Comparison of ENCODE assay signal across 22 cellular contexts in the genomic region with DNA sequence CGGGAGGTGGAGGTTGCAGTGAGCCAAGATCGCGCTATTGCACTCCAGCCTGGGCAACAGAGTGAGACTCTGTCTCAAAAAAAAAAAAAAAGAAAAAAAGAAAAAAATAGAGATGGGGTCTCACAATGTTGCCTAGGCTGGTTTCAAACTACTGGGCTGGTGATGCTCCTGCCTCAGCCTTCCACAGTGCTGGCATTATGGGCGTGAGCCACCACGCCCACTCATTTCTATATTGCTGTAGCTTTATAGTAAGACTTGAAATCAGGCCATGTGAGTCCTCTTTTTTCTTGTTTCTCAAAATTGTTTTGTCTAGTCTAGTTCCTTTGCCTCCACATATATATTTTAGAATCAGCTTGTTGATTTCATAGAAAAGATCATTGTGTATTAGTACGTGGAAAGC. TPM values are rescaled to one million over a fixed set of nuclear protein-coding genes. Genes with fewer than 3 reads are reported as not detected.
A peak's percentile ranks its signal among the peaks of the same experiment; 100 is the strongest.
DNase-seq lines count a peak whose midpoint lies in the region; ATAC-seq, FAIRE-seq and TF ChIP-seq lines count a peak whose summit lies in the region.
"Had no signal": no experiment of that assay in that cellular context is flagged by ENCODE, and none has a peak within 500 bp of the region (broad histone marks: within the 10 kb centered on the region; RNA-seq: fewer than 3 reads in every experiment).

No MANE protein-coding gene starts in this region.

- DNase-seq in HCT116 (ENCODE audit: low read depth, low spot score) (no peak), hepatocyte (ENCODE audit: low spot score) (no peak), small intestine (peak; percentile 41), Caco-2 (no peak), epidermal melanocyte (ENCODE audit: insufficient read length, low spot score) (no peak)
- DNase-seq: activated CD4-positive, alpha-beta T cell treated with anti-CD3 and anti-CD28 coated beads, Interleukin-2, amount 50 U/mL, for 48 hours; activated naive CD4-positive, alpha-beta T cell treated with Interleukin-2 at 50 U/mL for 16 hours; DMS79; HCEC 1CT; heart left ventricle; left lung; NCI-H146; NCI-H526; nucleus accumbens; stimulated activated naive CD8-positive, alpha-beta T cell treated with anti-CD3 and anti-CD28 coated beads, Interleukin-15, Interleukin-2, amounts not matched to agents 100 U/mL and 50 U/mL, for 24 hours had no signal

- no peak overlapping the region for H3K4me3 ChIP-seq in BLaER1
- H3K4me3 ChIP-seq in HCT116 (replicated peaks in 1 of 2; ENCODE audit: low read depth in 1 of 2, low read length in 2 of 2), result no peak overlapping the region
- H3K4me3 ChIP-seq in hepatocyte, result no peak overlapping the region
- no peak overlapping the region for H3K4me3 ChIP-seq in small intestine (ENCODE audit: low read depth in 1 of 2, low read length in 2 of 2)
- H3K4me3 ChIP-seq in Caco-2 (ENCODE audit: low read depth, low read length), result no peak overlapping the region
- H3K4me3 ChIP-seq: breast epithelium, heart left ventricle, left lung, SK-N-MC, smooth muscle cell, tibial nerve had no signal

- no peaks in the 10 kb centered on the region for H3K9me3 Mint-ChIP-seq in Caco-2 (ENCODE audit: unreplicated experiment)

- H3K4me1 Mint-ChIP-seq in Caco-2 (ENCODE audit: low read depth, unreplicated experiment), result no peaks in the 10 kb centered on the region

- no peak for TF ChIP-seq CTCF in HCT116 (IDR thresholded peaks at IDR 0.05 in 2 of 3, conservative IDR thresholded peaks at IDR 0.05 in 1 of 3; ENCODE audit: borderline replicate concordance in 1 of 3, insufficient read depth in 1 of 3, low read depth in 2 of 3, low read length in 2 of 3)
- TF ChIP-seq CTCF in hepatocyte (IDR thresholded peaks at IDR 0.05; ENCODE audit: poor library complexity), result no peak
- TF ChIP-seq CTCF in Caco-2 (IDR thresholded peaks at IDR 0.05; ENCODE audit: insufficient read depth in 1 of 2, low read depth in 1 of 2, low read length in 1 of 2, severe bottlenecking in 1 of 2, unreplicated experiment in 1 of 2), result no peak

- H3K27ac Mint-ChIP-seq in Caco-2 (ENCODE audit: unreplicated experiment), result no peak overlapping the region

- FAIRE-seq in small intestine (lab: Jason Lieb, UNC), result no peak

- peak overlapping the region; percentile 61 for H3K27ac ChIP-seq in BLaER1
- H3K27ac ChIP-seq in HCT116 (ENCODE audit: low read depth, low read length), result peak overlapping the region; percentile 34; the same call in 1 of the 2 replicates
- peak overlapping the region; percentile 23 for H3K27ac ChIP-seq in hepatocyte
- H3K27ac ChIP-seq in small intestine (ENCODE audit: low read depth in 1 of 2, low read length in 1 of 2), result no peak overlapping the region
- H3K27ac ChIP-seq: breast epithelium, SK-N-MC, tibial nerve, VCaP had no signal

- H4K20me1 ChIP-seq in BLaER1, result peaks cover 15% of the 10 kb centered on the region
- no peaks in the 10 kb centered on the region for H4K20me1 ChIP-seq in HCT116 (ENCODE audit: insufficient read depth)
- peaks cover 9% of the 10 kb centered on the region for H4K20me1 ChIP-seq in hepatocyte (ENCODE audit: insufficient read depth, poor library complexity, severe bottlenecking)

- no peak for TF ChIP-seq POLR2A in HCT116 (IDR thresholded peaks at IDR 0.05; ENCODE audit: borderline replicate concordance, extremely low read depth, insufficient read depth, insufficient read length)

- H3K4me1 ChIP-seq in BLaER1 (peaks cover 88% of the 10 kb centered on the region), HCT116 (ENCODE audit: control insufficient read depth in 1 of 2, insufficient read depth in 2 of 2, low read length in 2 of 2) (peaks cover 39 to 47% of the 10 kb centered on the region in 2 experiments), hepatocyte (ENCODE audit: insufficient read depth) (no peaks in the 10 kb centered on the region), small intestine (ENCODE audit: control insufficient read depth in 2 of 2, insufficient read depth in 1 of 2, low read depth in 1 of 2, low read length in 1 of 2) (peaks cover 5 to 12% of the 10 kb centered on the region in 2 donors), Caco-2 (peaks cover 7% of the 10 kb centered on the region; the same call in 1 of the 2 replicates)
- H3K4me1 ChIP-seq: breast epithelium had no signal

- H3K4me2 ChIP-seq in BLaER1, result peak overlapping the region; percentile 95
- H3K4me2 ChIP-seq in HCT116 (ENCODE audit: low read length), result no peak overlapping the region
- no peak overlapping the region for H3K4me2 ChIP-seq in hepatocyte
- H3K4me2 ChIP-seq: smooth muscle cell had no signal

- POLR2A ChIA-PET in HCT116 (lab: Charles Lee), result no interaction called here
- POLR2A ChIA-PET in Caco-2 (lab: Charles Lee), result no interaction called here

- H3K27me3 ChIP-seq in BLaER1 (no peaks in the 10 kb centered on the region), HCT116 (ENCODE audit: insufficient read depth, low read length) (no peaks in the 10 kb centered on the region), hepatocyte (no peaks in the 10 kb centered on the region), small intestine (ENCODE audit: control insufficient read depth in 2 of 2, insufficient read depth in 2 of 2, low read length in 2 of 2) (no peaks in the 10 kb centered on the region), Caco-2 (replicated peaks; ENCODE audit: control insufficient read depth, insufficient read depth, low read length) (no peaks in the 10 kb centered on the region)
- H3K27me3 ChIP-seq: breast epithelium, heart left ventricle, left lung, tibial nerve had no signal

- H3K79me2 ChIP-seq in HCT116 (ENCODE audit: insufficient read depth, low read length), result peaks cover 95% of the 10 kb centered on the region
- peaks cover 96% of the 10 kb centered on the region for H3K79me2 ChIP-seq in hepatocyte

- H3K9ac ChIP-seq in BLaER1 (no peak overlapping the region), HCT116 (ENCODE audit: low read length) (no peak overlapping the region)

- no peak for TF ChIP-seq RAD21 in HCT116 (IDR thresholded peaks at IDR 0.05; ENCODE audit: low read depth)

- H3K36me3 Mint-ChIP-seq in Caco-2 (ENCODE audit: insufficient read depth, unreplicated experiment), result peaks cover 37% of the 10 kb centered on the region

- H3K27me3 Mint-ChIP-seq in Caco-2 (ENCODE audit: insufficient read depth, unreplicated experiment), result no peaks in the 10 kb centered on the region

- no peak overlapping the region for H3K4me3 Mint-ChIP-seq in Caco-2 (ENCODE audit: unreplicated experiment)

- H3K36me3 ChIP-seq in BLaER1, result peaks cover 59% of the 10 kb centered on the region
- peaks cover 0 to 3% of the 10 kb centered on the region in 2 experiments; a peak in 1 of 4 replicates for H3K36me3 ChIP-seq in HCT116 (ENCODE audit: control insufficient read depth in 1 of 2, insufficient read depth in 2 of 2, low read length in 2 of 2)
- H3K36me3 ChIP-seq in hepatocyte (replicated peaks; ENCODE audit: insufficient read depth, low read depth), result no peaks in the 10 kb centered on the region
- H3K36me3 ChIP-seq in small intestine (ENCODE audit: control insufficient read depth in 2 of 2, insufficient read depth in 2 of 2, low read length in 2 of 2), result no peaks in the 10 kb centered on the region
- H3K36me3 ChIP-seq in Caco-2 (ENCODE audit: control insufficient read depth, insufficient read depth, low read length), result no peaks in the 10 kb centered on the region
- H3K36me3 ChIP-seq: breast epithelium, left lung, tibial nerve had no signal

- 99% methylated on average over 6 of the region's 6 CpGs for WGBS in hepatocyte (ENCODE audit: low lambda C conversion rate, missing lambda C conversion rate)
- WGBS in small intestine, 3 donors, result 81 to 87% (median 86%) methylated on average over 6 of the region's 6 CpGs

- H2AFZ ChIP-seq in HCT116 (ENCODE audit: low read depth, low read length, poor library complexity, severe bottlenecking) (no peak overlapping the region), hepatocyte (no peak overlapping the region)

- ATAC-seq in HCT116 (no peak), GM21528 (IDR thresholded peaks at IDR 0.05; ENCODE audit: low FRiP score, unreplicated experiment) (no peak)
- ATAC-seq: stimulated activated naive CD8-positive, alpha-beta T cell treated with anti-CD3 and anti-CD28 coated beads, Interleukin-15, Interleukin-2, amounts not matched to agents 100 U/mL and 50 U/mL, for 24 hours had no signal

- H3K9me2 ChIP-seq in HCT116 (ENCODE audit: insufficient read depth), result no peaks in the 10 kb centered on the region
- H3K9me2 ChIP-seq in hepatocyte (replicated peaks; ENCODE audit: insufficient read depth), result no peaks in the 10 kb centered on the region

- BruUV-seq in HCT116 (replicated peaks; lab: Mats Ljungman, UMichigan) (no TSS peak), Caco-2 (replicated peaks; lab: Mats Ljungman, UMichigan) (no TSS peak)

- RAD21 ChIA-PET in HCT116 (lab: Charles Lee; ENCODE audit: low non-redundant PET in 1 of 2, low total read pairs in 2 of 2, uncharacterized antibody in 2 of 2, unreplicated experiment in 2 of 2), result no interaction called here

- CTCF ChIA-PET in HCT116 (lab: Charles Lee) (interaction anchor here (1.0 kb wide), 1 partner anchor 19 kb away, joined by 3 read pairs; the partner anchor contains the start of gene DNM2), Caco-2 (lab: Charles Lee) (no interaction called here)

- intact Hi-C loops in HCT116 (cut with micrococcal nuclease) (no loop called here), Caco-2 (cut with micrococcal nuclease; ENCODE audit: unreplicated experiment) (no loop called here)

- H3K9me3 ChIP-seq in BLaER1 (peaks cover 31% of the 10 kb centered on the region), HCT116 (ENCODE audit: control insufficient read depth in 1 of 2, insufficient read depth in 1 of 2, low read depth in 1 of 2, low read length in 2 of 2) (no peaks in the 10 kb centered on the region), hepatocyte (ENCODE audit: low read depth) (no peaks in the 10 kb centered on the region), small intestine (ENCODE audit: control insufficient read depth, low read depth) (no peaks in the 10 kb centered on the region), Caco-2 (0 out of 2 replicates have a peak, but pooled peaks cover 5% of the 10 kb centered on the region)
- H3K9me3 ChIP-seq: breast epithelium, left lung, tibial nerve had no signal

TF ChIP-seq in HCT116, 20 proteins besides CTCF, POLR2A, EP300 and RAD21 (continues in another document):
- TF ChIP-seq JUND (IDR thresholded peaks at IDR 0.05), result no peak
- TF ChIP-seq SP1 (IDR thresholded peaks at IDR 0.05; ENCODE audit: low read depth), result no peak

RNA-seq across cellular contexts. Expression of gene DNM2, which starts 18.3 kb away (rescaled TPM):
- total RNA-seq in HCT116 (2021; ENCODE audit: unreplicated experiment), result 183 TPM
- polyA plus RNA-seq in HCT116 (2012), result 163 and 167 TPM in 2 replicates
- 87.9 and 93.9 TPM in 2 replicates for total RNA-seq in hepatocyte
- polyA plus RNA-seq in hepatocyte, result 130 and 132 TPM in 2 replicates
- polyA plus RNA-seq in small intestine, result 100 to 1,000 TPM; 146 to 248 (median 186) TPM
- total RNA-seq in Caco-2 (2022), result 137 and 138 TPM in 2 replicates

RNA-seq across cellular contexts. Expression of gene QTRT1, which starts 35.0 kb away (rescaled TPM):
- total RNA-seq in HCT116 (2021; ENCODE audit: unreplicated experiment) (54.6 TPM), hepatocyte (19.5 and 21.7 TPM in 2 replicates), Caco-2 (2022) (32.2 and 43.4 TPM in 2 replicates)
- 57.8 and 69.3 TPM in 2 replicates for polyA plus RNA-seq in HCT116 (2012)
- polyA plus RNA-seq in hepatocyte (52.8 and 67.7 TPM in 2 replicates), small intestine (100 to 1,000 TPM in 1 of 3 donors, 10 to 100 TPM in 2; 45.9 to 107 (median 82.1) TPM)

Comparison
In these comparisons a context has a peak if more than half of its experiments do, and no peak if none do; other contexts are left out.
1. H3K27ac ChIP-seq: peak in BLaER1 (single experiment), HCT116 (single experiment) and hepatocyte (single experiment); none in small intestine (0 of 2).